Comparison of ENCODE assay signal across 8 cellular contexts in genomic region chr6:30679765-30680535, GRCh38. TPM values are rescaled to one million over a fixed set of nuclear protein-coding genes. Genes with fewer than 3 reads are reported as not detected.
DNase-seq lines count a peak whose midpoint lies in the region; FAIRE-seq and TF ChIP-seq lines count a peak whose summit lies in the region.

No MANE protein-coding gene starts in this region.

- H3K4me2 ChIP-seq in endothelial cell of umbilical vein (ENCODE audit: insufficient read depth, low read length), result peak overlapping the region; percentile 85

- no peaks in the 10 kb centered on the region for H4K20me1 ChIP-seq in endothelial cell of umbilical vein (replicated peaks; ENCODE audit: control insufficient read depth, extremely low read depth, insufficient read depth, low read length)

- H3K9ac ChIP-seq in ES-I3 (ENCODE audit: low read depth, low read length) (peak overlapping the region; percentile 28; the same call in 1 of the 2 replicates), endothelial cell of umbilical vein (replicated peaks; ENCODE audit: extremely low read depth, insufficient read depth, low read length) (peak overlapping the region; percentile 26)

- no peak for TF ChIP-seq POLR2A in endothelial cell of umbilical vein (IDR thresholded peaks at IDR 0.05; ENCODE audit: low read depth, low read length)

- H3K36me3 ChIP-seq in ES-I3 (ENCODE audit: insufficient read depth, low read length), result peaks cover 9% of the 10 kb centered on the region
- H3K36me3 ChIP-seq in endothelial cell of umbilical vein (ENCODE audit: control insufficient read depth in 2 of 2, extremely low read depth in 1 of 2, insufficient read depth in 2 of 2, low read length in 2 of 2), result peaks cover 13 to 19% of the 10 kb centered on the region in 2 experiments

- no TSS peak for BruUV-seq in endothelial cell of umbilical vein (replicated peaks; lab: Mats Ljungman, UMichigan)

- no peaks in the 10 kb centered on the region for H3K9me3 ChIP-seq in ES-I3 (ENCODE audit: control insufficient read depth, insufficient read depth, low read length)
- H3K9me3 ChIP-seq in endothelial cell of umbilical vein (replicated peaks; ENCODE audit: control insufficient read depth, insufficient read depth, low read length), result no peaks in the 10 kb centered on the region

- peak overlapping the region; percentile 97 for H3K27ac ChIP-seq in RWPE1
- H3K27ac ChIP-seq in endothelial cell of umbilical vein (ENCODE audit: insufficient read depth, low read depth, low read length), result peak overlapping the region; percentile 16

- POLR2A ChIA-PET in RWPE1 (lab: Yijun Ruan, JAX; ENCODE audit: low non-redundant PET), result interaction anchor here (0.7 kb wide), 1 partner anchor 146 kb away, joined by 3 read pairs; no protein-coding TSS in a partner anchor
- POLR2A ChIA-PET in endothelial cell of umbilical vein (lab: Charles Lee), result interaction anchor here (0.6 to 3.7 kb wide), 4 partner anchors 8 to 59 kb away, joined by 3 to 34 read pairs (median 8); no protein-coding TSS in a partner anchor

- H2AFZ ChIP-seq in endothelial cell of umbilical vein (ENCODE audit: low read depth, low read length), result no peak overlapping the region

- CTCF ChIA-PET in RWPE1 (lab: Yijun Ruan, JAX), result interaction anchor here (0.6 to 5.3 kb wide), 6 partner anchors 8 to 50 kb away, joined by 3 to 31 read pairs (median 4); no protein-coding TSS in a partner anchor
- CTCF ChIA-PET in endothelial cell of umbilical vein (lab: Charles Lee), result interaction anchor here (0.7 to 6.6 kb wide), 21 partner anchors 8 to 407 kb away, joined by 3 to 296 read pairs (median 11); partner anchors contain the start of genes DDR1, MDC1, NRM and TUBB

- TF ChIP-seq CTCF in RWPE1 (conservative IDR thresholded peaks at IDR 0.05; ENCODE audit: low read depth), result no peak
- TF ChIP-seq CTCF in endothelial cell of umbilical vein (IDR thresholded peaks at IDR 0.05; ENCODE audit: extremely low read depth in 1 of 2, insufficient read depth in 1 of 2, low read depth in 1 of 2, low read length in 2 of 2), result no peak

- intact Hi-C loops in endothelial cell of umbilical vein (cut with micrococcal nuclease), result loop anchor here (1.0 to 2.0 kb wide), 4 partner anchors 7 to 197 kb away; no protein-coding TSS in a partner anchor

- peaks cover 71% of the 10 kb centered on the region for H3K79me2 ChIP-seq in endothelial cell of umbilical vein (ENCODE audit: control insufficient read depth, insufficient read depth, low read length)

- H3K27me3 ChIP-seq in endothelial cell of umbilical vein (ENCODE audit: control insufficient read depth in 2 of 2, insufficient read depth in 2 of 2, low read length in 2 of 2), result no peaks in the 10 kb centered on the region

- dilution Hi-C loops in endothelial cell of umbilical vein (cut with MboI; ENCODE audit: extremely low pct_ligation_motif_present, low sequenced_read_pairs), result no loop called here

- H3K4me3 ChIP-seq in endothelial cell of umbilical vein (replicated peaks in 1 of 3; ENCODE audit: insufficient read depth in 1 of 3, low read depth in 1 of 3, low read length in 3 of 3), result peak overlapping the region in 2 of 3 experiments; percentile 7 to 27

- H3K9me1 ChIP-seq in endothelial cell of umbilical vein (replicated peaks; ENCODE audit: control insufficient read depth, extremely low read depth, insufficient read depth, low read length), result no peaks in the 10 kb centered on the region

- DNase-seq in RWPE1 (ENCODE audit: low spot score) (no peak), endothelial cell of umbilical vein (ENCODE audit: low read depth, low spot score) (no peak), retina (peak; percentile 12), medulla oblongata (ENCODE audit: extremely low spot score) (no peak), NCI-H1694 (lab: John Stamatoyannopoulos, UW) (no peak), amygdala (lab: John Stamatoyannopoulos, UW) (no peak), NCI-H446 treated with DMSO at 0.1 percent for 48 hours (lab: John Stamatoyannopoulos, UW) (no peak)

- H3K4me1 ChIP-seq in ES-I3 (ENCODE audit: insufficient read depth, low read length) (peaks cover 20% of the 10 kb centered on the region), endothelial cell of umbilical vein (ENCODE audit: control insufficient read depth, extremely low read depth, insufficient read depth, low read length) (peaks cover 32% of the 10 kb centered on the region)

- peak; percentile 38 for FAIRE-seq in endothelial cell of umbilical vein (lab: Jason Lieb, UNC)

TF ChIP-seq in endothelial cell of umbilical vein, 7 proteins besides CTCF, POLR2A, EP300 and RAD21:
- TF ChIP-seq GATA2 (IDR thresholded peaks at IDR 0.05; ENCODE audit: insufficient read depth, insufficient read length, low read depth, low read length) (no peak), MYC (IDR thresholded peaks at IDR 0.05; ENCODE audit: low read depth, low read length) (no peak), POLR2AphosphoS5 (IDR thresholded peaks at IDR 0.05; ENCODE audit: insufficient read depth, low read depth, low read length) (no peak), FOS (IDR thresholded peaks at IDR 0.05; ENCODE audit: borderline replicate concordance, insufficient read depth, low read length) (no peak), MAX (IDR thresholded peaks at IDR 0.05; ENCODE audit: insufficient read depth, insufficient read length) (no peak)

RNA-seq across cellular contexts. Expression of gene PPP1R18, which starts 6.5 kb away (rescaled TPM):
- total RNA-seq in endothelial cell of umbilical vein, result 129 and 136 TPM in 2 replicates
- polyA plus RNA-seq in endothelial cell of umbilical vein, result 167 and 173 TPM in 2 replicates
- polyA plus RNA-seq in endothelial cell of umbilical vein (2011; cell fraction: cytosol; rRNA removed), result 125 and 137 TPM in 2 replicates
- 98.3 and 116 TPM in 2 replicates for polyA plus RNA-seq in endothelial cell of umbilical vein (2011; cell fraction: nucleus; rRNA removed)
- 94.7 and 97.8 TPM in 2 replicates for polyA plus RNA-seq in endothelial cell of umbilical vein (2012)
- 136 and 140 TPM in 2 replicates for polyA minus RNA-seq in endothelial cell of umbilical vein
- 15.4 TPM for polyA minus RNA-seq in endothelial cell of umbilical vein (2011; cell fraction: cytosol; rRNA and poly(A)+ RNA removed)
- polyA minus RNA-seq in endothelial cell of umbilical vein (2011; cell fraction: nucleus; rRNA and poly(A)+ RNA removed), result 41.1 and 44.0 TPM in 2 replicates

RNA-seq across cellular contexts. Expression of gene DHX16, which starts 7.1 kb away (rescaled TPM):
- 36.3 and 38.2 TPM in 2 replicates for total RNA-seq in endothelial cell of umbilical vein
- polyA plus RNA-seq in endothelial cell of umbilical vein, result 62.3 and 66.5 TPM in 2 replicates
- polyA plus RNA-seq in endothelial cell of umbilical vein (2011; cell fraction: cytosol; rRNA removed), result 42.2 and 43.9 TPM in 2 replicates
- polyA plus RNA-seq in endothelial cell of umbilical vein (2011; cell fraction: nucleus; rRNA removed), result 141 and 146 TPM in 2 replicates
- polyA plus RNA-seq in endothelial cell of umbilical vein (2012), result 30.0 and 30.6 TPM in 2 replicates
- polyA minus RNA-seq in endothelial cell of umbilical vein, result 61.9 and 63.5 TPM in 2 replicates
- polyA minus RNA-seq in endothelial cell of umbilical vein (2011; cell fraction: cytosol; rRNA and poly(A)+ RNA removed), result 24.9 TPM
- 24.0 and 31.7 TPM in 2 replicates for polyA minus RNA-seq in endothelial cell of umbilical vein (2011; cell fraction: nucleus; rRNA and poly(A)+ RNA removed)

RNA-seq across cellular contexts. Expression of gene NRM, which starts 10.8 kb away (rescaled TPM):
- total RNA-seq in endothelial cell of umbilical vein, result 28.5 and 32.2 TPM in 2 replicates
- polyA plus RNA-seq in endothelial cell of umbilical vein, result 33.8 and 36.7 TPM in 2 replicates
- 33.0 and 34.0 TPM in 2 replicates for polyA plus RNA-seq in endothelial cell of umbilical vein (2011; cell fraction: cytosol; rRNA removed)
- polyA plus RNA-seq in endothelial cell of umbilical vein (2011; cell fraction: nucleus; rRNA removed), result 16.0 and 18.9 TPM in 2 replicates
- 17.7 and 22.2 TPM in 2 replicates for polyA plus RNA-seq in endothelial cell of umbilical vein (2012)
- 17.5 and 18.7 TPM in 2 replicates for polyA minus RNA-seq in endothelial cell of umbilical vein
- 20.0 TPM for polyA minus RNA-seq in endothelial cell of umbilical vein (2011; cell fraction: cytosol; rRNA and poly(A)+ RNA removed)
- 4.5 and 7.8 TPM in 2 replicates for polyA minus RNA-seq in endothelial cell of umbilical vein (2011; cell fraction: nucleus; rRNA and poly(A)+ RNA removed)

RNA-seq across cellular contexts. Expression of gene C6orf136, which starts 33.0 kb away (rescaled TPM):
- 18.5 and 21.0 TPM in 2 replicates for total RNA-seq in endothelial cell of umbilical vein
- 19.1 and 20.2 TPM in 2 replicates for polyA plus RNA-seq in endothelial cell of umbilical vein
- polyA plus RNA-seq in endothelial cell of umbilical vein (2011; cell fraction: cytosol; rRNA removed), result 12.3 and 13.2 TPM in 2 replicates
- 41.5 and 46.2 TPM in 2 replicates for polyA plus RNA-seq in endothelial cell of umbilical vein (2011; cell fraction: nucleus; rRNA removed)
- 11.7 and 11.9 TPM in 2 replicates for polyA plus RNA-seq in endothelial cell of umbilical vein (2012)
- 17.4 and 17.5 TPM in 2 replicates for polyA minus RNA-seq in endothelial cell of umbilical vein
- polyA minus RNA-seq in endothelial cell of umbilical vein (2011; cell fraction: cytosol; rRNA and poly(A)+ RNA removed), result 9.0 TPM
- 8.1 and 11.1 TPM in 2 replicates for polyA minus RNA-seq in endothelial cell of umbilical vein (2011; cell fraction: nucleus; rRNA and poly(A)+ RNA removed)

RNA-seq across cellular contexts. Expression of gene MDC1, which starts 37.1 kb away (rescaled TPM):
- 42.3 and 43.6 TPM in 2 replicates for total RNA-seq in endothelial cell of umbilical vein
- polyA plus RNA-seq in endothelial cell of umbilical vein, result 15.6 and 16.8 TPM in 2 replicates
- 13.0 and 13.4 TPM in 2 replicates for polyA plus RNA-seq in endothelial cell of umbilical vein (2011; cell fraction: cytosol; rRNA removed)
- polyA plus RNA-seq in endothelial cell of umbilical vein (2011; cell fraction: nucleus; rRNA removed), result 36.2 and 49.0 TPM in 2 replicates
- polyA plus RNA-seq in endothelial cell of umbilical vein (2012), result 16.8 and 20.4 TPM in 2 replicates
- polyA minus RNA-seq in endothelial cell of umbilical vein, result 14.6 and 17.6 TPM in 2 replicates
- polyA minus RNA-seq in endothelial cell of umbilical vein (2011; cell fraction: cytosol; rRNA and poly(A)+ RNA removed), result 20.7 TPM
- 11.9 and 14.6 TPM in 2 replicates for polyA minus RNA-seq in endothelial cell of umbilical vein (2011; cell fraction: nucleus; rRNA and poly(A)+ RNA removed)
